Comparison of ENCODE assay signal across 24 cellular contexts in the genomic region with DNA sequence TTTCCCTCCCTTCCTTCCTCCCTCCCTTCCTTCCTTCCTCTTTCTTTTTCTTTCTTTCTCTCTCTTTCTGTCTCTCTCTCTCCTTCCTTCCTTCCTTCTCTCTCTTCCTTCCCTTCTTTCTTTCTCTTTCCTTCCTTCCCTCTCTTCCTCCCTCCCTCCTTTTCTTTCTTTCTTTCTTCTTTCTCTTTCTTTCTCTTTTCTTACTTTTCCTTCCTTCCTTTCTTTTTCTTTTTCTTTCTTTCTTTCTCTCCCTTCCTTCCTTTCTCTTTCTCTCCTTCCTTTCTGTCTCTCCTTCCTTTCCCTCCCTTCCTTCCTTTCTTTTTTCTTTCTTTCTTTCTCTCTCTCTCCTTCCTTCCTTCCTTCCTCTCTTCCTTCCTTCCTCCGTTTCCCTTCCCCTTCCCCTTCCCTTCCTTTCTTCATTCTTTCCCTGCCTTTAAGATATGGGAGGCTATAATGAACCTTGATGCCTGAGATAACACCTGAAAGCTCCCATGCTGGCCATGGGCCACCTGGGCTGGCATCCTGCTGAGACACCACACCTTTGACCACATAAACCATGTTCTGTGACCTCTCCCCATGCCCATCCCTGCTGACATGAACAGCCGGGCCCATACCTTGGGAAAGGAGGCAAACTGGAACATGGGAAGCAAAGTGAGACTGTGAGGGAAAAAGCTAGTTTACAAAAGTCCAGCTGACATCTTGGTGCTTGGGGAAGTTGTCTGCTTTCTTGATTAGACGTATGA.
"Had no signal": no experiment of that assay in that cellular context is flagged by ENCODE, and none has a peak within 500 bp of the region (broad histone marks: within the 10 kb centered on the region; RNA-seq: fewer than 3 reads in every experiment).

No MANE protein-coding gene starts in this region.

- H3K27ac Mint-ChIP-seq: memory B cell; natural killer cell treated with Interleukin-12 subunit alpha and Interleukin-12 subunit beta and Interleukin-15 and Interleukin-18, amount 100 ng/mL, for 72 hours; progenitor cell of endocrine pancreas; stimulated activated naive CD8-positive, alpha-beta T cell treated with anti-CD3 and anti-CD28 coated beads, Interleukin-15, amount 100 ng/mL, for 72 hours had no signal

- DNase-seq: dorsolateral prefrontal cortex; effector CD4-positive, alpha-beta T cell; head of caudate nucleus; naive B cell; right lobe of liver; stimulated activated CD4-positive, alpha-beta T cell treated with anti-CD3 and anti-CD28 coated beads, Interleukin-12 subunit alpha, Interleukin-12 subunit beta, amount 100 ng/mL, for 4 hours; stimulated activated CD4-positive, alpha-beta T cell treated with anti-CD3 and anti-CD28 coated beads, Interleukin-1b, Interleukin-23, amount 100 ng/mL, for 48 hours; stimulated activated CD4-positive, alpha-beta T cell treated with anti-CD3 and anti-CD28 coated beads, Interleukin-4, amount 100 ng/mL, for 1 hour; stimulated activated CD8-positive, alpha-beta memory T cell treated with anti-CD3 and anti-CD28 coated beads, Interleukin-4, amount 100 ng/mL, for 48 hours; stimulated activated naive CD4-positive, alpha-beta T cell; stimulated activated naive CD8-positive, alpha-beta T cell treated with anti-CD3 and anti-CD28 coated beads, Interleukin-15, amount 100 ng/mL, for 72 hours; trophoblast cell had no signal

- H3K9me3 ChIP-seq: neutrophil, right lobe of liver, suprapubic skin, vagina had no signal

- H3K4me3 Mint-ChIP-seq: memory B cell; natural killer cell treated with Interleukin-12 subunit alpha and Interleukin-12 subunit beta and Interleukin-15 and Interleukin-18, amount 100 ng/mL, for 72 hours; neural crest cell; stimulated activated naive CD8-positive, alpha-beta T cell treated with anti-CD3 and anti-CD28 coated beads, Interleukin-15, amount 100 ng/mL, for 72 hours had no signal

- H2AFZ ChIP-seq: parathyroid adenoma had no signal

- H3K27ac ChIP-seq: dorsolateral prefrontal cortex, neutrophil, parathyroid adenoma, right lobe of liver, suprapubic skin, vagina had no signal

- H3K4me1 ChIP-seq: parathyroid adenoma had no signal

- H3K4me3 ChIP-seq: dorsolateral prefrontal cortex, lung, right lobe of liver, smooth muscle cell, suprapubic skin, vagina had no signal

- FAIRE-seq: frontal cortex had no signal

- H3K27me3 ChIP-seq: right lobe of liver, vagina had no signal

- H3K9ac ChIP-seq: parathyroid adenoma had no signal

- H3K4me2 ChIP-seq: smooth muscle cell had no signal

- H3K79me2 ChIP-seq: parathyroid adenoma had no signal

- H3K9me3 Mint-ChIP-seq: naive B cell; natural killer cell treated with Interleukin-12 subunit alpha and Interleukin-12 subunit beta and Interleukin-15 and Interleukin-18, amount 100 ng/mL, for 72 hours; neural crest cell; stimulated activated naive CD8-positive, alpha-beta T cell treated with anti-CD3 and anti-CD28 coated beads, Interleukin-15, amount 100 ng/mL, for 72 hours had no signal

- H3K36me3 ChIP-seq: neutrophil, right lobe of liver, suprapubic skin, vagina had no signal

- ATAC-seq: left lobe of liver; natural killer cell treated with Interleukin-12 subunit alpha and Interleukin-12 subunit beta and Interleukin-15 and Interleukin-18, amount 100 ng/mL, for 72 hours; right lobe of liver; stimulated activated naive CD8-positive, alpha-beta T cell treated with anti-CD3 and anti-CD28 coated beads, Interleukin-15, amount 100 ng/mL, for 72 hours had no signal
